Comparison of ENCODE assay signal across 16 cellular contexts in the genomic region with DNA sequence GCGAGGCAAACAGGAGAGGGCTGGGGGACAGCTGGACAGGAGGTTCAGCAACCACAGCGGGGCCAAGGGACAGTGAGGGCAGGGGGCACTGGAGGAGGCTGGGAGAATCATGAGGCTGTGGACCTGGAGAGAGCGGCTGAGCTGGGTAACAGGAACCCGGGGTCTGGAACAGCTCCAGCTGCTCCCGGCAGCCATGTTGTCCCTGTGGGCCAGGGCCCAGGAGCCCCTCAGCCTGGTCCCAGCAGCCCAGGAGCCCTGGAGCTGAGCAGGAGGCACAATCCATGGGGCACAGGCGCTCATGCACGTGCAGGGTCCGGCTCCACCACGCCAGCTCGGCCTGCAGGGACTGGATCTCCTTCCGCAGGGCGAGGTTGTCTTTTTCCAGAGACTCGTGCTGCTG. TPM values are rescaled to one million over a fixed set of nuclear protein-coding genes. Genes with fewer than 3 reads are reported as not detected.
DNase-seq lines count a peak whose midpoint lies in the region; ATAC-seq and TF ChIP-seq lines count a peak whose summit lies in the region.
"Had no signal": no experiment of that assay in that cellular context is flagged by ENCODE, and none has a peak within 500 bp of the region (broad histone marks: within the 10 kb centered on the region; RNA-seq: fewer than 3 reads in every experiment).

No MANE protein-coding gene starts in this region.

- H3K79me2 ChIP-seq in smooth muscle cell (ENCODE audit: low read depth) = no peaks in the 10 kb centered on the region

- H4K8ac ChIP-seq in mesenchymal stem cell (ENCODE audit: low read length) = peak overlapping the region; percentile 8

- H2AK5ac ChIP-seq in mesenchymal stem cell (ENCODE audit: low read length, severe bottlenecking) = no peak overlapping the region

- no peak overlapping the region for H2AFZ ChIP-seq in mesenchymal stem cell (ENCODE audit: low read depth, low read length)
- no peak overlapping the region for H2AFZ ChIP-seq in smooth muscle cell (ENCODE audit: low read depth)

- DNase-seq in Right ventricle myocardium superior (peak; percentile 47), Right ventricle myocardium inferior (ENCODE audit: missing footprints) (no peak), mesenchymal stem cell (no peak), upper lobe of right lung (no peak), smooth muscle cell (lab: John Stamatoyannopoulos, UW; ENCODE audit: unreplicated experiment) (no peak)
- no peak for DNase-seq in activated CD4-positive, alpha-beta T cell treated with anti-CD3 and anti-CD28 coated beads for 4 hours
- DNase-seq: activated CD4-positive, alpha-beta T cell treated with anti-CD3 and anti-CD28 coated beads, Interleukin-2, amount 50 U/mL, for 1 hour; activated T-cell treated with anti-CD3 and anti-CD28 coated beads, Interleukin-2, amount 50 U/mL, for 72 hours; Calu3; esophagus squamous epithelium; hypothalamus; IMR-90; NCI-H1092; small intestine; stimulated activated naive CD8-positive, alpha-beta T cell treated with anti-CD3 and anti-CD28 coated beads, Interleukin-15, amount 100 ng/mL, for 72 hours; T1000 had no signal

- no peak overlapping the region for H2BK12ac ChIP-seq in mesenchymal stem cell (ENCODE audit: low read length in 2 of 2)

- intact Hi-C loops in Right ventricle myocardium superior (cut with DNase I) (no loop called here), Right ventricle myocardium inferior (cut with DNase I) (no loop called here), upper lobe of right lung (cut with DNase I) (no loop called here)

- H2BK120ac ChIP-seq in mesenchymal stem cell (ENCODE audit: low read depth, low read length) = no peak overlapping the region

- H3K27me3 ChIP-seq in mesenchymal stem cell (ENCODE audit: control insufficient read depth in 1 of 2, insufficient read depth in 1 of 2, low read length in 2 of 2) (peaks cover 4 to 18% of the 10 kb centered on the region in 2 experiments), upper lobe of right lung (no peaks in the 10 kb centered on the region), smooth muscle cell (ENCODE audit: low read depth) (no peaks in the 10 kb centered on the region)
- H3K27me3 ChIP-seq: esophagus squamous epithelium had no signal

- WGBS in mesenchymal stem cell = 93% methylated on average over 13 of the region's 13 CpGs
- 93% methylated on average over 13 of the region's 13 CpGs for WGBS in smooth muscle cell (ENCODE audit: low lambda C conversion rate)

- no peak overlapping the region for H2BK15ac ChIP-seq in mesenchymal stem cell (ENCODE audit: low read depth, poor library complexity, severe bottlenecking)

- no peak overlapping the region for H2BK5ac ChIP-seq in mesenchymal stem cell (ENCODE audit: low read depth, low read length, poor library complexity, severe bottlenecking)

- no peaks in the 10 kb centered on the region for H3F3A ChIP-seq in smooth muscle cell (ENCODE audit: low read depth)

- H3K4ac ChIP-seq in mesenchymal stem cell (ENCODE audit: low read depth in 1 of 2, low read length in 2 of 2) = no peak overlapping the region

- H3K9ac ChIP-seq in mesenchymal stem cell (ENCODE audit: low read length) = no peak overlapping the region
- H3K9ac ChIP-seq in smooth muscle cell (ENCODE audit: low read depth) = no peak overlapping the region

- H3K36me3 ChIP-seq in mesenchymal stem cell (ENCODE audit: control insufficient read depth in 1 of 2, insufficient read depth in 2 of 2, low read depth in 1 of 2, low read length in 2 of 2) (no peaks in the 10 kb centered on the region), upper lobe of right lung (no peaks in the 10 kb centered on the region), smooth muscle cell (ENCODE audit: low read depth) (no peaks in the 10 kb centered on the region)
- H3K36me3 ChIP-seq: esophagus squamous epithelium had no signal

- H3K79me1 ChIP-seq in mesenchymal stem cell (replicated peaks; ENCODE audit: low read length, poor library complexity, severe bottlenecking) = no peaks in the 10 kb centered on the region

- H3K27ac ChIP-seq in mesenchymal stem cell (ENCODE audit: low read length, poor library complexity, severe bottlenecking) (no peak overlapping the region), upper lobe of right lung (peak overlapping the region; percentile 68), smooth muscle cell (ENCODE audit: low read depth) (no peak overlapping the region)

- peak overlapping the region in 1 of 2 experiments; percentile 18 for H3K4me3 ChIP-seq in mesenchymal stem cell (ENCODE audit: insufficient read depth in 1 of 2, low read depth in 1 of 2, low read length in 2 of 2)
- peak overlapping the region; percentile 26 for H3K4me3 ChIP-seq in upper lobe of right lung
- no peak overlapping the region for H3K4me3 ChIP-seq in smooth muscle cell

- H3K4me2 ChIP-seq in mesenchymal stem cell (ENCODE audit: low read length, poor library complexity, severe bottlenecking) (no peak overlapping the region), smooth muscle cell (no peak overlapping the region)

- TF ChIP-seq CTCF in upper lobe of right lung (IDR thresholded peaks at IDR 0.05) = no peak
- no peak for TF ChIP-seq CTCF in smooth muscle cell (IDR thresholded peaks at IDR 0.05; ENCODE audit: borderline replicate concordance, insufficient read depth, poor library complexity, severe bottlenecking)

- H3K23ac ChIP-seq in mesenchymal stem cell (ENCODE audit: low read length in 2 of 2) = no peak overlapping the region

- H3K4me1 ChIP-seq in mesenchymal stem cell (ENCODE audit: control insufficient read depth, insufficient read depth, low read depth, low read length) (peaks cover 2% of the 10 kb centered on the region), upper lobe of right lung (peaks cover 13% of the 10 kb centered on the region), smooth muscle cell (ENCODE audit: low read depth) (no peaks in the 10 kb centered on the region)

- peak; percentile 29 for ATAC-seq in Right ventricle myocardium superior (ENCODE audit: poor library complexity)
- ATAC-seq in Right ventricle myocardium inferior = no peak
- peak; percentile 6 for ATAC-seq in upper lobe of right lung
- ATAC-seq: activated T-cell treated with anti-CD3 and anti-CD28 coated beads, Interleukin-2, amount 50 U/mL, for 72 hours; stimulated activated naive CD8-positive, alpha-beta T cell treated with anti-CD3 and anti-CD28 coated beads, Interleukin-15, amount 100 ng/mL, for 72 hours had no signal

- no peaks in the 10 kb centered on the region for H4K20me1 ChIP-seq in smooth muscle cell (ENCODE audit: low read depth)

- H4K91ac ChIP-seq in mesenchymal stem cell (ENCODE audit: low read length) = no peak overlapping the region

- no peak overlapping the region for H3K14ac ChIP-seq in mesenchymal stem cell (ENCODE audit: low read length in 2 of 2)

- H3K9me3 ChIP-seq in mesenchymal stem cell (ENCODE audit: control insufficient read depth, low read length) (no peaks in the 10 kb centered on the region), upper lobe of right lung (no peaks in the 10 kb centered on the region), smooth muscle cell (replicated peaks; ENCODE audit: low read depth) (no peaks in the 10 kb centered on the region)
- H3K9me3 ChIP-seq: esophagus squamous epithelium had no signal

- H3K18ac ChIP-seq in mesenchymal stem cell (ENCODE audit: low read depth in 1 of 2, low read length in 2 of 2) = peak overlapping the region in 1 of 2 experiments; percentile 42

RNA-seq across cellular contexts. Expression of a gene that starts 7.4 kb away (rescaled TPM):
- total RNA-seq in Right ventricle myocardium superior (2.0 TPM), Right ventricle myocardium inferior (1.5 TPM), upper lobe of right lung (7.5 TPM), smooth muscle cell (not detected in 2 replicates)
- polyA plus RNA-seq in mesenchymal stem cell (2013, experiment 1 of 2) = 2.2 TPM
- polyA plus RNA-seq in mesenchymal stem cell (2013, experiment 2 of 2) = 2.3 TPM
- polyA plus RNA-seq in smooth muscle cell = 0.41 TPM in 1 of 2 replicates, not detected in the other

RNA-seq across cellular contexts. Expression of a gene that starts 17.5 kb away (rescaled TPM):
- not detected for total RNA-seq in Right ventricle myocardium superior
- not detected for total RNA-seq in Right ventricle myocardium inferior
- not detected for polyA plus RNA-seq in mesenchymal stem cell (2013, experiment 1 of 2)
- not detected for polyA plus RNA-seq in mesenchymal stem cell (2013, experiment 2 of 2)
- not detected for total RNA-seq in upper lobe of right lung
- not detected in 2 replicates for total RNA-seq in smooth muscle cell
- polyA plus RNA-seq in smooth muscle cell = not detected in 2 replicates
- total RNA-seq: Calu3, esophagus squamous epithelium, IMR-90 had no signal
- polyA plus RNA-seq: IMR-90, small intestine had no signal

RNA-seq across cellular contexts. Expression of a gene that starts 24.5 kb away (rescaled TPM):
- total RNA-seq in Right ventricle myocardium superior (126 TPM), Right ventricle myocardium inferior (131 TPM), upper lobe of right lung (84.4 TPM), smooth muscle cell (61.0 and 83.3 TPM in 2 replicates)
- 86.1 TPM for polyA plus RNA-seq in mesenchymal stem cell (2013, experiment 1 of 2)
- 84.5 TPM for polyA plus RNA-seq in mesenchymal stem cell (2013, experiment 2 of 2)
- 116 and 122 TPM in 2 replicates for polyA plus RNA-seq in smooth muscle cell

RNA-seq across cellular contexts. Expression of a gene that starts 37.8 kb away (rescaled TPM):
- total RNA-seq in Right ventricle myocardium superior (18.0 TPM), Right ventricle myocardium inferior (18.3 TPM), upper lobe of right lung (27.1 TPM), smooth muscle cell (9.4 and 14.8 TPM in 2 replicates)
- polyA plus RNA-seq in mesenchymal stem cell (2013, experiment 1 of 2) = 18.5 TPM
- 17.5 TPM for polyA plus RNA-seq in mesenchymal stem cell (2013, experiment 2 of 2)
- polyA plus RNA-seq in smooth muscle cell = 24.7 and 25.1 TPM in 2 replicates

RNA-seq across cellular contexts. Expression of a gene that starts 51.6 kb away (rescaled TPM):
- total RNA-seq in Right ventricle myocardium superior (7.8 TPM), Right ventricle myocardium inferior (7.5 TPM), upper lobe of right lung (10.2 TPM), smooth muscle cell (7.4 and 7.6 TPM in 2 replicates)
- 8.2 TPM for polyA plus RNA-seq in mesenchymal stem cell (2013, experiment 1 of 2)
- polyA plus RNA-seq in mesenchymal stem cell (2013, experiment 2 of 2) = 8.5 TPM
- 26.2 and 33.3 TPM in 2 replicates for polyA plus RNA-seq in smooth muscle cell
